In genomic region chr18:44700652-44701051, GRCh38 we compare ENCODE assay signal across 9 cellular contexts. TPM values are rescaled to one million over a fixed set of nuclear protein-coding genes. Genes with fewer than 3 reads are reported as not detected.
DNase-seq lines count a peak whose midpoint lies in the region; ATAC-seq and TF ChIP-seq lines count a peak whose summit lies in the region.
"Had no signal": no experiment of that assay in that cellular context is flagged by ENCODE, and none has a peak within 500 bp of the region (broad histone marks: within the 10 kb centered on the region; RNA-seq: fewer than 3 reads in every experiment).

No MANE protein-coding gene starts in this region.

- no peak for DNase-seq in OCI-LY7 (ENCODE audit: low spot score)
- peak; percentile 44 to 61 for DNase-seq in cardiac muscle cell (ENCODE audit: low read depth in 1 of 2, low spot score in 1 of 2)
- no peak for DNase-seq in lower leg skin (ENCODE audit: low spot score in 2 of 2)
- no peak for DNase-seq in stimulated activated CD4-positive, alpha-beta T cell treated with anti-CD3 and anti-CD28 coated beads, Interleukin-4, amount 100 ng/mL, for 1 hour
- no peak for DNase-seq in stimulated activated CD4-positive, alpha-beta T cell treated with anti-CD3 and anti-CD28 coated beads, Interleukin-2, amount 100 ng/mL, for 48 hours
- DNase-seq: NCI-H1417 treated with DMSO at 0.1 percent for 48 hours had no signal

- no peak overlapping the region for H3K27ac ChIP-seq in OCI-LY7 (ENCODE audit: low read depth, low read length, poor library complexity, severe bottlenecking)
- H3K27ac ChIP-seq in cardiac muscle cell = peak overlapping the region; percentile 53
- peak overlapping the region; percentile 28 for H3K27ac ChIP-seq in skeletal muscle tissue (ENCODE audit: low read depth, low read length)

- H4K20me1 ChIP-seq in OCI-LY7 (ENCODE audit: insufficient read depth, low read length) = no peaks in the 10 kb centered on the region

- BruUV-seq in OCI-LY7 (replicated peaks; lab: Mats Ljungman, UMichigan) = no TSS peak

- TF ChIP-seq CTCF in OCI-LY7 (conservative IDR thresholded peaks at IDR 0.05; ENCODE audit: low read length) = no peak
- no peak for TF ChIP-seq CTCF in cardiac muscle cell (IDR thresholded peaks at IDR 0.05; ENCODE audit: low read depth, low read length)
- no peak for TF ChIP-seq CTCF in lower leg skin (IDR thresholded peaks at IDR 0.05)

- H2AFZ ChIP-seq in OCI-LY7 (ENCODE audit: low read length) = no peak overlapping the region

- H3K79me2 ChIP-seq in OCI-LY7 (ENCODE audit: insufficient read depth, low read depth, low read length) = no peaks in the 10 kb centered on the region

- no peak for TF ChIP-seq POLR2A in lower leg skin (IDR thresholded peaks at IDR 0.05)

- peak overlapping the region; percentile 34; the same call in 1 of the 2 replicates for H3K4me2 ChIP-seq in OCI-LY7 (ENCODE audit: low read length)

- H3K4me1 ChIP-seq in OCI-LY7 (ENCODE audit: insufficient read depth, low read length, poor library complexity, severe bottlenecking) (no peaks in the 10 kb centered on the region), cardiac muscle cell (ENCODE audit: low read depth) (peaks cover 32% of the 10 kb centered on the region), skeletal muscle tissue (ENCODE audit: control insufficient read depth in 3 of 3, insufficient read depth in 3 of 3, low read length in 3 of 3) (peaks cover 48 to 52% (median 50%) of the 10 kb centered on the region in 3 donors)

- H3K9me2 ChIP-seq in OCI-LY7 (ENCODE audit: insufficient read depth, low read length) = no peaks in the 10 kb centered on the region

- H3K27me3 ChIP-seq in cardiac muscle cell = no peaks in the 10 kb centered on the region
- H3K27me3 ChIP-seq in skeletal muscle tissue (ENCODE audit: control insufficient read depth in 3 of 3, insufficient read depth in 3 of 3, low read length in 3 of 3) = no peaks in the 10 kb centered on the region

- POLR2A ChIA-PET in OCI-LY7 (lab: Charles Lee) = interaction anchor here (1.5 kb wide), 1 partner anchor 13 kb away, joined by 3 read pairs; no protein-coding TSS in a partner anchor

- no peaks in the 10 kb centered on the region for H3K36me3 ChIP-seq in OCI-LY7 (ENCODE audit: insufficient read depth, low read length)
- H3K36me3 ChIP-seq in cardiac muscle cell = no peaks in the 10 kb centered on the region
- peaks cover 0 to 2% (median 0%) of the 10 kb centered on the region in 3 donors for H3K36me3 ChIP-seq in skeletal muscle tissue (ENCODE audit: control insufficient read depth in 3 of 3, insufficient read depth in 3 of 3, low read length in 3 of 3)

- CTCF ChIA-PET in OCI-LY7 (lab: Charles Lee; ENCODE audit: unreplicated experiment) = no interaction called here

- no peaks in the 10 kb centered on the region for H3K9me3 ChIP-seq in OCI-LY7 (ENCODE audit: low read length)
- no peaks in the 10 kb centered on the region for H3K9me3 ChIP-seq in cardiac muscle cell (ENCODE audit: low read depth)
- H3K9me3 ChIP-seq in skeletal muscle tissue (ENCODE audit: control insufficient read depth in 3 of 3, low read length in 3 of 3) = no peaks in the 10 kb centered on the region

- 40 to 55% methylated on average over 5 of the region's 5 CpGs for WGBS in lower leg skin, 2 donors

- ATAC-seq in GM19452 (IDR thresholded peaks at IDR 0.05; ENCODE audit: unreplicated experiment) (peak; percentile 79), HG03196 (IDR thresholded peaks at IDR 0.05; ENCODE audit: unreplicated experiment) (no peak)

- H3K4me3 ChIP-seq in OCI-LY7 (ENCODE audit: low read depth, low read length, poor library complexity, severe bottlenecking) (no peak overlapping the region), cardiac muscle cell (no peak overlapping the region), skeletal muscle tissue (ENCODE audit: low read length in 3 of 3) (peak overlapping the region in 1 of 3 donors; percentile 27), lower leg skin (ENCODE audit: low read depth, poor library complexity, severe bottlenecking) (no peak overlapping the region)

- intact Hi-C loops in OCI-LY7 (cut with micrococcal nuclease; ENCODE audit: unreplicated experiment) = no loop called here
- intact Hi-C loops in lower leg skin (cut with DNase I; ENCODE audit: low total_unique reads) = no loop called here

- H3K9ac ChIP-seq in skeletal muscle tissue (ENCODE audit: low read depth in 1 of 3, low read length in 3 of 3) = no peak overlapping the region

RNA-seq across cellular contexts. Expression of gene SETBP1, which starts 20.0 kb away (rescaled TPM):
- 2.4 and 2.6 TPM in 2 replicates for total RNA-seq in OCI-LY7 (2014; rRNA removed; shearing (Covaris generic))
- total RNA-seq in OCI-LY7 (2022) (8.1 and 9.1 TPM in 2 replicates), cardiac muscle cell (10.7 and 30.6 TPM in 2 replicates), skeletal muscle tissue (13.6 TPM), lower leg skin (10 to 100 TPM in 3 of 4 donors, 1 to 10 TPM in 1; 7.8 to 16.6 (median 11.7) TPM)
- 6.3 and 6.6 TPM in 2 replicates for polyA plus RNA-seq in cardiac muscle cell

Comparison
In these comparisons a context has a peak if more than half of its experiments do, and no peak if none do; other contexts are left out.
1. DNase-seq: peak in cardiac muscle cell (2 of 2); none in OCI-LY7 (single experiment), lower leg skin (0 of 2), stimulated activated CD4-positive, alpha-beta T cell treated with anti-CD3 and anti-CD28 coated beads, Interleukin-4, amount 100 ng/mL, for 1 hour (single experiment) and stimulated activated CD4-positive, alpha-beta T cell treated with anti-CD3 and anti-CD28 coated beads, Interleukin-2, amount 100 ng/mL, for 48 hours (0 of 2).